ENCODE assay signal across 21 cellular contexts in the genomic region with DNA sequence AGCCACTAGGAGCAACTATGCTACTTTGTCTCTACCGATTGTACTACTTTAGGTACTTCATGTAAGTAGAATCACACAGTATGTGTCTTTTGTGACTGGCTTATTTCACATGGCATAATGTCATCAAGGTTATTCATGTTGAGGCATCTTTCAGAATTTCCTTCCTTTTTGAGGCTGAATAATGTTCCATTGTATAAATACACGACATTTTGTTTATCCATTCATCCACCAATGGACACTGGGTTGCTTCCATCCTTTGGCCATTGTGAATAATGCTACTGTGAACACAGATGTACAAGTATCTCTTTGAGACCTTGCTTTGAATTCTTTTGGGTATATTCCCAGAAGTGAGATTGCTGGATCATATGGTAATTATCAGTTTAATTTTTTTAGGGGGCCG.
"Had no signal": no experiment of that assay in that cellular context is flagged by ENCODE, and none has a peak within 500 bp of the region (broad histone marks: within the 10 kb centered on the region; RNA-seq: fewer than 3 reads in every experiment).

No MANE protein-coding gene starts in this region.

- DNase-seq: activated CD4-positive, alpha-beta T cell treated with anti-CD3 and anti-CD28 coated beads for 36 hours; activated CD4-positive, CD25-positive, alpha-beta regulatory T cell; activated CD8-positive, alpha-beta memory T cell treated with anti-CD3 and anti-CD28 coated beads, Interleukin-2, amount 10 ng/mL, durations not matched to agents 7 days and 5 days; activated CD8-positive, alpha-beta T cell treated with anti-CD3 and anti-CD28 coated beads, Interleukin-2, amount 10 ng/mL, durations not matched to agents 7 days and 5 days; activated naive CD4-positive, alpha-beta T cell; activated T-cell treated with anti-CD3 and anti-CD28 coated beads, Interleukin-2, amount 50 U/mL, for 48 hours; central memory CD4-positive, alpha-beta T cell; dermis blood vessel endothelial cell; effector memory CD4-positive, alpha-beta T cell; left colon; mammary epithelial cell; right lobe of liver; stimulated activated CD4-positive, alpha-beta T cell treated with anti-CD3 and anti-CD28 coated beads, Interleukin-4, amount 100 ng/mL, for 1 hour; stimulated activated naive CD8-positive, alpha-beta T cell treated with anti-CD3 and anti-CD28 coated beads, Interleukin-15, Interleukin-2, amounts not matched to agents 100 U/mL and 50 U/mL, for 24 hours; thyroid gland; upper lobe of right lung had no signal

- ATAC-seq: activated CD4-positive, alpha-beta T cell treated with anti-CD3 and anti-CD28 coated beads for 36 hours; activated CD8-positive, alpha-beta memory T cell treated with anti-CD3 and anti-CD28 coated beads, Interleukin-2, amount 10 ng/mL, durations not matched to agents 7 days and 5 days; activated CD8-positive, alpha-beta T cell treated with anti-CD3 and anti-CD28 coated beads, Interleukin-2, amount 10 ng/mL, durations not matched to agents 7 days and 5 days; activated naive CD4-positive, alpha-beta T cell treated with anti-CD3 and anti-CD28 coated beads, Interleukin-2, amount 50 U/mL, for 72 hours; gastroesophageal sphincter; left colon; natural killer cell treated with Interleukin-12 subunit alpha and Interleukin-12 subunit beta and Interleukin-15 and Interleukin-18, amount 100 ng/mL, for 72 hours; right lobe of liver; stimulated activated naive CD8-positive, alpha-beta T cell treated with anti-CD3 and anti-CD28 coated beads, Interleukin-15, Interleukin-2, amounts not matched to agents 100 U/mL and 50 U/mL, for 24 hours; upper lobe of right lung had no signal

- H3K27ac ChIP-seq: breast epithelium, gastroesophageal sphincter, right lobe of liver, thyroid gland, upper lobe of right lung had no signal

- FAIRE-seq: keratinocyte had no signal
